22 cellular contexts compared by ENCODE assay signal in the genomic region with DNA sequence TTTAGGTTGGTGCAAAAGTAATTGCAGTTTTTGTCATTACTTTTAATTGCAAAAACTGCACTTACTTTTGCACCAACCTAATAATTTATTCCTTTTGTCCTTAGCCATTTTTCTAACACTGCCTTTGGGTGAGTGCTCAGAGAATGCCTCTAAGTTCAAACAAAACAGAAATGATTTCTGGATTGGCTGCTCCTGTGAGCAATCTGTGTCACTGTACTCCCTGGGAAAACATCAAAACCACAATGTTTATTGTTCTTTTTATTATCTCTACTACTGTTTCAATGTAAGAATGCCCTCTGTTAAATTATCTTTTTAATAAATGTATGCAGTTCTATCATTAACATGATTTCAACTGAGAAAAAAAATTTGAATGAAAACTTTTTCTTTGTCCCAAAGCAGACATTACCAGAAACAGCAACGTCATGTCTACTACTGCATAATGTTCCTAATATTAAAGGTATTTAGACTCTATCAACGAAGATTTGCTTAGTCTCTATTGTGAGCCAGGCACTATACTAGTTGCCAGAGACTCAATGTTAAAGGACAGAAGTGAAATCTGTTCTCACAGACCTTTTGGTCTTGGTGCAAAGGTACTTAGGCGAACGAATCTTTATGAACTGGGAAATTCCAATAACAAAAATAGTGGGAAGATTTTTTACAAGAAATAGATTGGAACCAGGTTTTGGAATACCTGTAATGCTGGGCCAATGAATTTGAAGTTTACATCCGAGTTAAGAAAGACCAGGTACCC. TPM values are rescaled to one million over a fixed set of nuclear protein-coding genes. Genes with fewer than 3 reads are reported as not detected.
DNase-seq lines count a peak whose midpoint lies in the region; ATAC-seq and TF ChIP-seq lines count a peak whose summit lies in the region.
"Had no signal": no experiment of that assay in that cellular context is flagged by ENCODE, and none has a peak within 500 bp of the region (broad histone marks: within the 10 kb centered on the region; RNA-seq: fewer than 3 reads in every experiment).

No MANE protein-coding gene starts in this region.

- no peaks in the 10 kb centered on the region for H3K9me3 Mint-ChIP-seq in osteocyte (ENCODE audit: unreplicated experiment)
- H3K9me3 Mint-ChIP-seq: activated naive CD4-positive, alpha-beta T cell treated with anti-CD3 and anti-CD28 coated beads for 36 hours had no signal

- H3K9me3 ChIP-seq in Panc1 (ENCODE audit: control insufficient read depth, insufficient read depth, low read depth, low read length): no peaks in the 10 kb centered on the region
- H3K9me3 ChIP-seq: suprapubic skin had no signal

- peak overlapping the region; percentile 13; the same call in 1 of the 2 replicates for H3K27ac ChIP-seq in Panc1 (ENCODE audit: low read length)
- H3K27ac ChIP-seq: cardiac muscle cell, foreskin keratinocyte, suprapubic skin had no signal

- no TSS peak for BruUV-seq in Panc1 (replicated peaks; lab: Mats Ljungman, UMichigan)

- intact Hi-C loops in Panc1 (cut with micrococcal nuclease; ENCODE audit: unreplicated experiment): no loop called here
- intact Hi-C loops in Right ventricle myocardium superior (cut with DNase I): no loop called here

- CTCF ChIA-PET in Panc1 (lab: Charles Lee): no interaction called here

- no peaks in the 10 kb centered on the region for H3K36me3 Mint-ChIP-seq in osteocyte (ENCODE audit: unreplicated experiment)

- ATAC-seq in Panc1: no peak
- ATAC-seq in Right ventricle myocardium superior (ENCODE audit: poor library complexity): no peak
- ATAC-seq: foreskin keratinocyte, HCT116 had no signal

- H3K4me3 ChIP-seq in Panc1 (ENCODE audit: low read depth in 2 of 2, low read length in 2 of 2) (no peak overlapping the region), fibroblast of mammary gland (ENCODE audit: control insufficient read depth, low read depth, low read length) (no peak overlapping the region)
- H3K4me3 ChIP-seq: cardiac muscle cell, lung, suprapubic skin had no signal

- H3K36me3 ChIP-seq in Panc1 (ENCODE audit: control insufficient read depth, insufficient read depth, low read length): no peaks in the 10 kb centered on the region
- H3K36me3 ChIP-seq: cardiac muscle cell, suprapubic skin had no signal

- no peak overlapping the region for H3K4me3 Mint-ChIP-seq in osteocyte (ENCODE audit: unreplicated experiment)
- H3K4me3 Mint-ChIP-seq: activated naive CD4-positive, alpha-beta T cell treated with anti-CD3 and anti-CD28 coated beads for 36 hours had no signal

- TF ChIP-seq CTCF in Panc1 (IDR thresholded peaks at IDR 0.05): no peak
- TF ChIP-seq CTCF in fibroblast of mammary gland (conservative IDR thresholded peaks at IDR 0.05; ENCODE audit: control insufficient read depth, insufficient read depth, low read depth, low read length): no peak
- no peak for TF ChIP-seq CTCF in osteocyte (IDR thresholded peaks at IDR 0.05)

- in situ Hi-C loops in Panc1 (cut with HindIII; ENCODE audit: low pct_unique_long_range_greater_than_20kb, low sequenced_read_pairs): no loop called here

- H3K27me3 ChIP-seq in Panc1 (ENCODE audit: control insufficient read depth, insufficient read depth, low read length): no peaks in the 10 kb centered on the region
- H3K27me3 ChIP-seq: suprapubic skin had no signal

- DNase-seq in ELR (ENCODE audit: low read depth) (peak; percentile 56), Panc1 (ENCODE audit: low read depth, low spot score) (no peak), fibroblast of mammary gland (ENCODE audit: low read depth) (peak; percentile 56), osteocyte (ENCODE audit: extremely low spot score, unreplicated experiment) (no peak), midbrain (lab: John Stamatoyannopoulos, UW) (no peak), NCI-H2227 treated with DMSO at 0.1 percent for 48 hours (lab: John Stamatoyannopoulos, UW) (no peak), T-helper 9 cell (no peak), Right ventricle myocardium superior (no peak)
- DNase-seq: activated CD4-positive, alpha-beta T cell treated with anti-CD3 and anti-CD28 coated beads for 48 hours; activated CD8-positive, alpha-beta memory T cell treated with anti-CD3 and anti-CD28 coated beads, Interleukin-2, amount 50 U/mL, for 48 hours; activated naive CD4-positive, alpha-beta T cell treated with anti-CD3 and anti-CD28 coated beads for 36 hours; AML-193; effector CD8-positive, alpha-beta T cell; foreskin keratinocyte; MM.1S; NCI-H187; NCI-H510A; stimulated activated CD4-positive, alpha-beta T cell treated with anti-CD3 and anti-CD28 coated beads, Interleukin-2, amount 100 ng/mL, for 48 hours had no signal

- peaks cover 35% of the 10 kb centered on the region for H3K4me1 Mint-ChIP-seq in osteocyte (ENCODE audit: unreplicated experiment)

- H3K27me3 Mint-ChIP-seq in osteocyte (ENCODE audit: unreplicated experiment): no peaks in the 10 kb centered on the region

- peak overlapping the region; percentile 70 for H3K27ac Mint-ChIP-seq in osteocyte (ENCODE audit: unreplicated experiment)
- H3K27ac Mint-ChIP-seq: activated naive CD4-positive, alpha-beta T cell treated with anti-CD3 and anti-CD28 coated beads for 36 hours had no signal

- H3K4me1 ChIP-seq in Panc1 (ENCODE audit: control insufficient read depth, insufficient read depth, low read length): peaks cover 18% of the 10 kb centered on the region
- H3K4me1 ChIP-seq: foreskin keratinocyte, suprapubic skin had no signal

- POLR2A ChIA-PET in Panc1 (lab: Charles Lee): no interaction called here

RNA-seq across cellular contexts. Expression of gene SLC41A2, which starts 6.2 kb away (rescaled TPM):
- 27.3 TPM for total RNA-seq in Panc1 (2021; ENCODE audit: unreplicated experiment)
- polyA plus RNA-seq in Panc1 (2012; ENCODE audit: insufficient read length): 7.4 TPM
- 24.4 and 26.5 TPM in 2 replicates for total RNA-seq in osteocyte
- 3.0 TPM for total RNA-seq in Right ventricle myocardium superior

RNA-seq across cellular contexts. Expression of gene NOPCHAP1, which starts 34.2 kb away (rescaled TPM):
- total RNA-seq in Panc1 (2021; ENCODE audit: unreplicated experiment): 24.0 TPM
- 20.8 TPM for polyA plus RNA-seq in Panc1 (2012; ENCODE audit: insufficient read length)
- total RNA-seq in osteocyte: 9.9 and 16.1 TPM in 2 replicates
- total RNA-seq in Right ventricle myocardium superior: 9.2 TPM

Comparison
In these comparisons a context has a peak if more than half of its experiments do, and no peak if none do; other contexts are left out.
1. DNase-seq: peak in ELR (single experiment) and fibroblast of mammary gland (single experiment); none in Panc1 (single experiment), osteocyte (single experiment), midbrain (single experiment), NCI-H2227 treated with DMSO at 0.1 percent for 48 hours (single experiment), T-helper 9 cell (single experiment) and Right ventricle myocardium superior (single experiment).